2 cellular contexts compared by ENCODE assay signal in genomic region chr10:62410934-62411333, GRCh38. TPM values are rescaled to one million over a fixed set of nuclear protein-coding genes. Genes with fewer than 3 reads are reported as not detected.
"Had no signal": no experiment of that assay in that cellular context is flagged by ENCODE, and none has a peak within 500 bp of the region (broad histone marks: within the 10 kb centered on the region; RNA-seq: fewer than 3 reads in every experiment).

No MANE protein-coding gene starts in this region.

RNA-seq across cellular contexts. Expression of gene ZNF365, which starts 36.8 kb away (rescaled TPM):
- total RNA-seq: HT-29 had no signal
- polyA plus RNA-seq: IgD-negative memory B cell had no signal
